In genomic region chr7:26166681-26167266, GRCh38 we compare ENCODE assay signal across 9 cellular contexts. TPM values are rescaled to one million over a fixed set of nuclear protein-coding genes. Genes with fewer than 3 reads are reported as not detected.
A peak's percentile ranks its signal among the peaks of the same experiment; 100 is the strongest.
DNase-seq lines count a peak whose midpoint lies in the region; ATAC-seq and TF ChIP-seq lines count a peak whose summit lies in the region.
"Had no signal": no experiment of that assay in that cellular context is flagged by ENCODE, and none has a peak within 500 bp of the region (broad histone marks: within the 10 kb centered on the region; RNA-seq: fewer than 3 reads in every experiment).

No MANE protein-coding gene starts in this region.

- ATAC-seq in GM18868 (IDR thresholded peaks at IDR 0.05; ENCODE audit: unreplicated experiment) (peak; percentile 76), GM23338 (peak; percentile 45)
- ATAC-seq in natural killer cell treated with Interleukin-12 subunit alpha and Interleukin-12 subunit beta and Interleukin-15 and Interleukin-18, amount 100 ng/mL, for 72 hours, result peak; percentile 82 to 84
- ATAC-seq: sciatic nerve had no signal

- intact Hi-C loops in MCF 10A (cut with micrococcal nuclease), result no loop called here

- H3K27ac Mint-ChIP-seq in GM23338 (peak overlapping the region; percentile 64), MCF 10A (ENCODE audit: low read depth, unreplicated experiment) (no peak overlapping the region)
- H3K27ac Mint-ChIP-seq in natural killer cell treated with Interleukin-12 subunit alpha and Interleukin-12 subunit beta and Interleukin-15 and Interleukin-18, amount 100 ng/mL, for 72 hours, result peak overlapping the region; percentile 86 to 92

- H2AFZ ChIP-seq in GM23338, result no peak overlapping the region

- BruUV-seq in MCF 10A (replicated peaks; lab: Mats Ljungman, UMichigan), result no TSS peak

- TF ChIP-seq CTCF in GM23338 (conservative IDR thresholded peaks at IDR 0.05; ENCODE audit: low read depth in 2 of 2) (no peak), MCF 10A (IDR thresholded peaks at IDR 0.05; ENCODE audit: unreplicated experiment) (no peak)

- H4K20me1 ChIP-seq in GM23338 (replicated peaks; ENCODE audit: insufficient read depth), result peaks cover 62% of the 10 kb centered on the region

- H3K4me2 ChIP-seq in GM23338, result peak overlapping the region; percentile 28

- in situ Hi-C loops in SK-MEL-5 (cut with HindIII; ENCODE audit: low pct_unique_long_range_greater_than_20kb, low sequenced_read_pairs), result no loop called here

- peaks cover 100% of the 10 kb centered on the region for H3K79me2 ChIP-seq in GM23338 (replicated peaks; ENCODE audit: insufficient read depth)

- DNase-seq in GM23338 (ENCODE audit: low spot score) (no peak), SK-MEL-5 (ENCODE audit: low read depth, low spot score) (peak; percentile 94), NCI-H345 (lab: John Stamatoyannopoulos, UW) (no peak), MCF 10A (ENCODE audit: unreplicated experiment) (no peak), UCSD-AML1 (lab: John Stamatoyannopoulos, UW; ENCODE audit: unreplicated experiment) (no peak)
- DNase-seq in natural killer cell treated with Interleukin-12 subunit alpha and Interleukin-12 subunit beta and Interleukin-15 and Interleukin-18, amount 100 ng/mL, for 72 hours (ENCODE audit: low spot score), result peak; percentile 66

- peaks cover 19% of the 10 kb centered on the region for H3K9me3 Mint-ChIP-seq in GM23338
- H3K9me3 Mint-ChIP-seq in natural killer cell treated with Interleukin-12 subunit alpha and Interleukin-12 subunit beta and Interleukin-15 and Interleukin-18, amount 100 ng/mL, for 72 hours, result no peaks in the 10 kb centered on the region
- H3K9me3 Mint-ChIP-seq in MCF 10A (ENCODE audit: unreplicated experiment), result no peaks in the 10 kb centered on the region

- no peak overlapping the region; the same call in 1 of the 2 replicates for H3K4me3 ChIP-seq in GM23338
- H3K4me3 ChIP-seq: thoracic aorta had no signal

- peaks cover 7% of the 10 kb centered on the region for H3K27me3 Mint-ChIP-seq in GM23338 (ENCODE audit: insufficient read depth, low read depth, poor library complexity)
- H3K27me3 Mint-ChIP-seq in natural killer cell treated with Interleukin-12 subunit alpha and Interleukin-12 subunit beta and Interleukin-15 and Interleukin-18, amount 100 ng/mL, for 72 hours, result no peaks in the 10 kb centered on the region
- H3K27me3 Mint-ChIP-seq in MCF 10A (ENCODE audit: insufficient read depth, unreplicated experiment), result no peaks in the 10 kb centered on the region

- H3K36me3 ChIP-seq in GM23338 (ENCODE audit: insufficient read depth), result peaks cover 6% of the 10 kb centered on the region; the same call in 1 of the 2 replicates
- H3K36me3 ChIP-seq: thoracic aorta had no signal

- H3K27ac ChIP-seq in GM23338 (ENCODE audit: low read depth), result peak overlapping the region; percentile 72
- H3K27ac ChIP-seq: thoracic aorta had no signal

- no peaks in the 10 kb centered on the region for H3F3A ChIP-seq in GM23338 (replicated peaks; ENCODE audit: low read depth)

- peaks cover 41% of the 10 kb centered on the region for H3K4me1 ChIP-seq in GM23338 (ENCODE audit: insufficient read depth)

- H3K27me3 ChIP-seq in GM23338 (ENCODE audit: insufficient read depth), result no peaks in the 10 kb centered on the region

- H3K9me2 ChIP-seq in GM23338 (ENCODE audit: insufficient read depth), result no peaks in the 10 kb centered on the region

- H3K36me3 Mint-ChIP-seq in GM23338 (ENCODE audit: low read depth) (peaks cover 62% of the 10 kb centered on the region), MCF 10A (ENCODE audit: insufficient read depth, unreplicated experiment) (no peaks in the 10 kb centered on the region)
- H3K36me3 Mint-ChIP-seq in natural killer cell treated with Interleukin-12 subunit alpha and Interleukin-12 subunit beta and Interleukin-15 and Interleukin-18, amount 100 ng/mL, for 72 hours, result peaks cover 8% of the 10 kb centered on the region

- CTCF ChIA-PET in MCF 10A (lab: Yijun Ruan, JAX), result interaction anchor here (0.6 to 1.6 kb wide), 4 partner anchors 14 to 515 kb away, joined by 3 to 8 read pairs (median 4); partner anchors contain the start of gene NFE2L3

- H3K4me1 Mint-ChIP-seq in GM23338 (peaks cover 36% of the 10 kb centered on the region), MCF 10A (ENCODE audit: insufficient read depth, unreplicated experiment) (peaks cover 9% of the 10 kb centered on the region)
- peaks cover 15 to 25% of the 10 kb centered on the region in 2 donors for H3K4me1 Mint-ChIP-seq in natural killer cell treated with Interleukin-12 subunit alpha and Interleukin-12 subunit beta and Interleukin-15 and Interleukin-18, amount 100 ng/mL, for 72 hours (ENCODE audit: low read depth in 2 of 2)

- H3K4me3 Mint-ChIP-seq in GM23338, result no peak overlapping the region
- peak overlapping the region; percentile 73 for H3K4me3 Mint-ChIP-seq in natural killer cell treated with Interleukin-12 subunit alpha and Interleukin-12 subunit beta and Interleukin-15 and Interleukin-18, amount 100 ng/mL, for 72 hours
- H3K4me3 Mint-ChIP-seq in MCF 10A (ENCODE audit: unreplicated experiment), result no peak overlapping the region

- POLR2A ChIA-PET in MCF 10A (lab: Yijun Ruan, JAX), result interaction anchor here (0.8 to 2.6 kb wide), 6 partner anchors 11 to 88 kb away, joined by 3 to 14 read pairs (median 4); no protein-coding TSS in a partner anchor

TF ChIP-seq in GM23338, 12 proteins besides CTCF, POLR2A, EP300 and RAD21:
- TF ChIP-seq POLR2AphosphoS5 (IDR thresholded peaks at IDR 0.05; ENCODE audit: low read depth) (no peak), EZH2 (IDR thresholded peaks at IDR 0.05; ENCODE audit: low read depth, unreplicated experiment) (no peak), ZNF114 (CRISPR knock-in tag; IDR thresholded peaks at IDR 0.05) (no peak)

RNA-seq across cellular contexts. Expression of gene NFE2L3, which starts 14.8 kb away (rescaled TPM):
- 129 and 142 TPM in 2 replicates for total RNA-seq in GM23338 (2014; rRNA removed; shearing (Covaris generic))
- 62.0 and 66.4 TPM in 2 replicates for polyA plus RNA-seq in GM23338 (2016; fragmentation: Nextera tagmentation; extraction: Ambion mirVana)
- total RNA-seq in SK-MEL-5 (2014; rRNA removed; shearing (Covaris generic)), result 8.2 and 9.3 TPM in 2 replicates
- polyA plus RNA-seq in SK-MEL-5 (2015; cell fraction: cytosol; rRNA removed), result 7.3 and 10.6 TPM in 2 replicates
- polyA plus RNA-seq in SK-MEL-5 (2015; cell fraction: nucleus; rRNA removed), result 2.0 and 3.8 TPM in 2 replicates
- total RNA-seq in natural killer cell treated with Interleukin-12 subunit alpha and Interleukin-12 subunit beta and Interleukin-15 and Interleukin-18, amount 100 ng/mL, for 72 hours, result 10 to 100 TPM; 21.3 to 29.1 TPM
- 1.2 and 2.2 TPM in 2 replicates for total RNA-seq in MCF 10A (2022)

RNA-seq across cellular contexts. Expression of gene HNRNPA2B1, which starts 33.8 kb away (rescaled TPM):
- 598 and 602 TPM in 2 replicates for total RNA-seq in GM23338 (2014; rRNA removed; shearing (Covaris generic))
- polyA plus RNA-seq in GM23338 (2016; fragmentation: Nextera tagmentation; extraction: Ambion mirVana), result 1,534 and 1,577 TPM in 2 replicates
- 201 and 235 TPM in 2 replicates for total RNA-seq in SK-MEL-5 (2014; rRNA removed; shearing (Covaris generic))
- 870 and 929 TPM in 2 replicates for polyA plus RNA-seq in SK-MEL-5 (2015; cell fraction: cytosol; rRNA removed)
- 1,335 and 1,362 TPM in 2 replicates for polyA plus RNA-seq in SK-MEL-5 (2015; cell fraction: nucleus; rRNA removed)
- total RNA-seq in natural killer cell treated with Interleukin-12 subunit alpha and Interleukin-12 subunit beta and Interleukin-15 and Interleukin-18, amount 100 ng/mL, for 72 hours, result 1,000 to 10,000 TPM in 1 of 2 donors, 100 to 1,000 TPM in 1; 824 to 1,096 TPM
- 592 and 646 TPM in 2 replicates for total RNA-seq in MCF 10A (2022)

RNA-seq across cellular contexts. Expression of gene CBX3, which starts 34.8 kb away (rescaled TPM):
- total RNA-seq in GM23338 (2014; rRNA removed; shearing (Covaris generic)), result 249 and 272 TPM in 2 replicates
- 226 and 236 TPM in 2 replicates for polyA plus RNA-seq in GM23338 (2016; fragmentation: Nextera tagmentation; extraction: Ambion mirVana)
- total RNA-seq in SK-MEL-5 (2014; rRNA removed; shearing (Covaris generic)), result 484 and 490 TPM in 2 replicates
- polyA plus RNA-seq in SK-MEL-5 (2015; cell fraction: cytosol; rRNA removed), result 329 and 389 TPM in 2 replicates
- polyA plus RNA-seq in SK-MEL-5 (2015; cell fraction: nucleus; rRNA removed), result 1,341 and 1,703 TPM in 2 replicates
- total RNA-seq in natural killer cell treated with Interleukin-12 subunit alpha and Interleukin-12 subunit beta and Interleukin-15 and Interleukin-18, amount 100 ng/mL, for 72 hours, result 100 to 1,000 TPM; 184 to 218 TPM
- 137 and 171 TPM in 2 replicates for total RNA-seq in MCF 10A (2022)

Comparison
In these comparisons a context has a peak if more than half of its experiments do, and no peak if none do; other contexts are left out.
1. DNase-seq: peak in SK-MEL-5 (single experiment) and natural killer cell treated with Interleukin-12 subunit alpha and Interleukin-12 subunit beta and Interleukin-15 and Interleukin-18, amount 100 ng/mL, for 72 hours (single experiment); none in GM23338 (single experiment), NCI-H345 (single experiment), MCF 10A (single experiment) and UCSD-AML1 (single experiment).
2. Peak in every context shown above with its lines, with median percentiles within 50 percentile points of each other: ATAC-seq.